ENCODE assay signal across 21 cellular contexts in the genomic region with DNA sequence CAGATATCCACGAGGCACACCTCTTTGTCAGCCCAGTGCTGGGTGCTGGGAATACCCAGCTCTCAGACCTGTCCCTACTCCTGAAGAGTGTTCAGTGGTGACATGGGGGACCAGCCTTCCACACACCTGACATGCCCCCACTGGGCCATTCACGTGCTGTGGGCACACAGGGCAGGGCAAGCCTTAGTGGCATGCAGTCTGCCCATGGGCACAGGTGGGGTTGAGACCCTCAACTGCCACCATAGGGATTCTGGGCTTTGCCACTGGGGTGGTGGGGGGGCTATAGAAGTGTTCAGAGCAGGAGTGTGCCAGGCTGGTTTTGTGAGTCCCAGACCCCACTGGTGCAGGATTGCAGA. TPM values are rescaled to one million over a fixed set of nuclear protein-coding genes. Genes with fewer than 3 reads are reported as not detected.
DNase-seq lines count a peak whose midpoint lies in the region; ATAC-seq and TF ChIP-seq lines count a peak whose summit lies in the region.
"Had no signal": no experiment of that assay in that cellular context is flagged by ENCODE, and none has a peak within 500 bp of the region (broad histone marks: within the 10 kb centered on the region; RNA-seq: fewer than 3 reads in every experiment).

No MANE protein-coding gene starts in this region.

- peak; percentile 32 for DNase-seq in Right ventricle myocardium inferior (ENCODE audit: missing footprints)
- no peak for DNase-seq in left ventricle myocardium superior
- DNase-seq in glutamatergic neuron, result peak; percentile 12
- DNase-seq in stimulated activated effector memory CD8-positive, alpha-beta T cell treated with anti-CD3 and anti-CD28 coated beads, Interleukin-12 subunit alpha, Interleukin-12 subunit beta, amount 100 ng/mL, for 72 hours (ENCODE audit: low spot score in 2 of 2), result no peak
- no peak for DNase-seq in upper lobe of right lung
- DNase-seq in NCI-H146 treated with DMSO at 0.1 percent for 48 hours (lab: John Stamatoyannopoulos, UW; ENCODE audit: unreplicated experiment), result no peak
- DNase-seq in osteocyte (ENCODE audit: extremely low spot score, unreplicated experiment), result no peak
- DNase-seq: AML-193; CD4-positive, alpha-beta memory T cell; DMS153; DMS79; GDM1; HCEC 1CT had no signal

- H3K4me3 Mint-ChIP-seq in glutamatergic neuron (ENCODE audit: unreplicated experiment), result no peak overlapping the region
- H3K4me3 Mint-ChIP-seq in stimulated activated effector memory CD8-positive, alpha-beta T cell treated with anti-CD3 and anti-CD28 coated beads, Interleukin-12 subunit alpha, Interleukin-12 subunit beta, amount 100 ng/mL, for 72 hours, result no peak overlapping the region
- H3K4me3 Mint-ChIP-seq in osteocyte (ENCODE audit: unreplicated experiment), result no peak overlapping the region
- H3K4me3 Mint-ChIP-seq: CD14-positive monocyte; CD4-positive, alpha-beta memory T cell; GM23338 had no signal

- TF ChIP-seq CTCF in glutamatergic neuron (IDR thresholded peaks at IDR 0.05; ENCODE audit: partially characterized antibody, unreplicated experiment) (no peak), upper lobe of right lung (IDR thresholded peaks at IDR 0.05) (no peak), osteocyte (IDR thresholded peaks at IDR 0.05) (no peak)

- intact Hi-C loops in Right ventricle myocardium inferior (cut with DNase I) (no loop called here), left ventricle myocardium superior (cut with micrococcal nuclease) (no loop called here), upper lobe of right lung (cut with DNase I) (no loop called here)

- H3K27ac ChIP-seq in upper lobe of right lung, result no peak overlapping the region
- H3K27ac ChIP-seq: 22Rv1, A549, HL-60 had no signal

- no peak for ATAC-seq in Right ventricle myocardium inferior
- no peak for ATAC-seq in left ventricle myocardium superior
- peak; percentile 39 for ATAC-seq in stimulated activated effector memory CD8-positive, alpha-beta T cell treated with anti-CD3 and anti-CD28 coated beads, Interleukin-12 subunit alpha, Interleukin-12 subunit beta, amount 100 ng/mL, for 72 hours
- peak; percentile 25 for ATAC-seq in upper lobe of right lung
- no peak for ATAC-seq in GM18907 (IDR thresholded peaks at IDR 0.05; ENCODE audit: unreplicated experiment)
- ATAC-seq: GM23338 had no signal

- H3K4me1 Mint-ChIP-seq in glutamatergic neuron (ENCODE audit: low read depth, unreplicated experiment), result peaks cover 2% of the 10 kb centered on the region
- H3K4me1 Mint-ChIP-seq in stimulated activated effector memory CD8-positive, alpha-beta T cell treated with anti-CD3 and anti-CD28 coated beads, Interleukin-12 subunit alpha, Interleukin-12 subunit beta, amount 100 ng/mL, for 72 hours, result peaks cover 5% of the 10 kb centered on the region
- H3K4me1 Mint-ChIP-seq in osteocyte (ENCODE audit: unreplicated experiment), result no peaks in the 10 kb centered on the region
- H3K4me1 Mint-ChIP-seq: CD14-positive monocyte; CD4-positive, alpha-beta memory T cell; GM23338 had no signal

- H3K27ac Mint-ChIP-seq in glutamatergic neuron (ENCODE audit: unreplicated experiment) (no peak overlapping the region), osteocyte (ENCODE audit: unreplicated experiment) (no peak overlapping the region)
- H3K27ac Mint-ChIP-seq in stimulated activated effector memory CD8-positive, alpha-beta T cell treated with anti-CD3 and anti-CD28 coated beads, Interleukin-12 subunit alpha, Interleukin-12 subunit beta, amount 100 ng/mL, for 72 hours, result no peak overlapping the region
- H3K27ac Mint-ChIP-seq: CD14-positive monocyte; CD4-positive, alpha-beta memory T cell; GM23338 had no signal

- no peaks in the 10 kb centered on the region for H3K27me3 ChIP-seq in upper lobe of right lung

- H3K4me3 ChIP-seq in upper lobe of right lung, result no peak overlapping the region
- H3K4me3 ChIP-seq: A549, GM23338 had no signal

- H3K36me3 Mint-ChIP-seq in glutamatergic neuron (ENCODE audit: unreplicated experiment) (no peaks in the 10 kb centered on the region), osteocyte (ENCODE audit: unreplicated experiment) (no peaks in the 10 kb centered on the region)
- H3K36me3 Mint-ChIP-seq in stimulated activated effector memory CD8-positive, alpha-beta T cell treated with anti-CD3 and anti-CD28 coated beads, Interleukin-12 subunit alpha, Interleukin-12 subunit beta, amount 100 ng/mL, for 72 hours, result no peaks in the 10 kb centered on the region
- H3K36me3 Mint-ChIP-seq: CD14-positive monocyte; CD4-positive, alpha-beta memory T cell had no signal

- H3K4me1 ChIP-seq in upper lobe of right lung, result no peaks in the 10 kb centered on the region
- H3K4me1 ChIP-seq: A549 had no signal

- H3K9me3 ChIP-seq in upper lobe of right lung, result no peaks in the 10 kb centered on the region
- H3K9me3 ChIP-seq: A549 had no signal

- H3K9me3 Mint-ChIP-seq in glutamatergic neuron (ENCODE audit: unreplicated experiment) (peaks cover 1% of the 10 kb centered on the region), osteocyte (ENCODE audit: unreplicated experiment) (no peaks in the 10 kb centered on the region)
- H3K9me3 Mint-ChIP-seq in stimulated activated effector memory CD8-positive, alpha-beta T cell treated with anti-CD3 and anti-CD28 coated beads, Interleukin-12 subunit alpha, Interleukin-12 subunit beta, amount 100 ng/mL, for 72 hours, result no peaks in the 10 kb centered on the region
- H3K9me3 Mint-ChIP-seq: GM23338 had no signal

- H3K27me3 Mint-ChIP-seq in glutamatergic neuron (ENCODE audit: unreplicated experiment), result peaks cover 6% of the 10 kb centered on the region
- H3K27me3 Mint-ChIP-seq in osteocyte (ENCODE audit: unreplicated experiment), result no peaks in the 10 kb centered on the region
- H3K27me3 Mint-ChIP-seq: CD4-positive, alpha-beta memory T cell had no signal

- H3K36me3 ChIP-seq in upper lobe of right lung, result no peaks in the 10 kb centered on the region

RNA-seq across cellular contexts. Expression of a gene that starts 16.7 kb away (rescaled TPM):
- total RNA-seq in Right ventricle myocardium inferior (not detected), left ventricle myocardium superior (not detected), glutamatergic neuron (ENCODE audit: unreplicated experiment) (not detected), upper lobe of right lung (0.14 TPM), osteocyte (not detected in 2 replicates)
- total RNA-seq: CD4-positive, alpha-beta memory T cell; Daoy; GM23338; HT1080 had no signal

Comparison
In these comparisons a context has a peak if more than half of its experiments do, and no peak if none do; other contexts are left out.
1. DNase-seq: peak in Right ventricle myocardium inferior (single experiment) and glutamatergic neuron (single experiment); none in left ventricle myocardium superior (single experiment), stimulated activated effector memory CD8-positive, alpha-beta T cell treated with anti-CD3 and anti-CD28 coated beads, Interleukin-12 subunit alpha, Interleukin-12 subunit beta, amount 100 ng/mL, for 72 hours (0 of 2), upper lobe of right lung (single experiment), NCI-H146 treated with DMSO at 0.1 percent for 48 hours (single experiment) and osteocyte (single experiment).
2. ATAC-seq: peak in stimulated activated effector memory CD8-positive, alpha-beta T cell treated with anti-CD3 and anti-CD28 coated beads, Interleukin-12 subunit alpha, Interleukin-12 subunit beta, amount 100 ng/mL, for 72 hours (single experiment) and upper lobe of right lung (single experiment); none in Right ventricle myocardium inferior (single experiment), left ventricle myocardium superior (single experiment) and GM18907 (single experiment).